1 cellular context compared by ENCODE assay signal in genomic region chr9:9645006-9645405, GRCh38.
TF ChIP-seq lines count a peak whose summit lies in the region.

No MANE protein-coding gene starts in this region.

TF ChIP-seq in GM23338, 12 proteins besides CTCF, POLR2A, EP300 and RAD21 (continued from another document):
- no peak for TF ChIP-seq REST (IDR thresholded peaks at IDR 0.05; ENCODE audit: unreplicated experiment)
